In the genomic region with DNA sequence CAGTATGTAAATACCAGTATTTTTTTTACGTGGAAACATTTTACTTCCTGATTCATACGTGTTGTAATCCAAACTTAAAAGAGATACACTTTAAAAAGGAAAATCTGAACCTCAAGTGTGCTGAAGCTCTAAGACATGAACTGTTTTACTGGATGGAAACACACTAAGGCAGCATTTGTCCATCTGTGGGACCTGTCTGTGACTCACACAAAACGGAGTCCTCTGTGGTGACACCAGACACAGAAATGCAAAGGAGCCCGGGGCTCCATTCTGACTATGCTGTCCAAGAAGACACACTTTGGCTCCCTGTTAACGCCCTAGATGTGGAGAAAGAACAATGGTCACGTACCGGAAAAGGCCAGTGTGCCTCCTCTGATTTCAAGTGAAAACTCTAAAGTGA, we compare ENCODE assay signal across 29 cellular contexts. TPM values are rescaled to one million over a fixed set of nuclear protein-coding genes. Genes with fewer than 3 reads are reported as not detected.
DNase-seq lines count a peak whose midpoint lies in the region; ATAC-seq, FAIRE-seq and TF ChIP-seq lines count a peak whose summit lies in the region.
"Had no signal": no experiment of that assay in that cellular context is flagged by ENCODE, and none has a peak within 500 bp of the region (broad histone marks: within the 10 kb centered on the region; RNA-seq: fewer than 3 reads in every experiment).

No MANE protein-coding gene starts in this region.

- H3K27ac ChIP-seq in C4-2B (peak overlapping the region; percentile 48; the same call in 1 of the 2 replicates), SK-N-MC (peak overlapping the region; percentile 70), coronary artery (peak overlapping the region in 1 of 2 donors; percentile 28), pancreas (peak overlapping the region in 2 of 4 donors; percentile 49 to 66), uterus (peak overlapping the region in 1 of 2 donors; percentile 46)

- H3K4me1 ChIP-seq in pancreas (peaks cover 0 to 10% (median 0%) of the 10 kb centered on the region in 3 donors), uterus (peaks cover 0 to 5% of the 10 kb centered on the region in 2 donors)

- no peaks in the 10 kb centered on the region for H3K36me3 Mint-ChIP-seq in activated T-helper 1 cell treated with anti-CD3 and anti-CD28 coated beads, Interleukin-12 subunit alpha, Interleukin-12 subunit beta, Interleukin-2, Interleukin-4 antibody, amounts not matched to agents 30 ng/mL and 10 ng/mL and 1 ng/mL, durations not matched to agents 14 hours and 24 hours and 36 hours (ENCODE audit: low read depth)
- H3K36me3 Mint-ChIP-seq: activated naive CD8-positive, alpha-beta T cell; stimulated activated effector memory CD8-positive, alpha-beta T cell treated with anti-CD3 and anti-CD28 coated beads, Interleukin-12 subunit alpha, Interleukin-12 subunit beta, amount 100 ng/mL, for 72 hours had no signal

- peak overlapping the region; percentile 67 for H3K4me3 ChIP-seq in SK-N-MC
- peak overlapping the region; percentile 31 for H3K4me3 ChIP-seq in coronary artery
- H3K4me3 ChIP-seq in pancreas = peak overlapping the region in 1 of 4 donors; percentile 7
- H3K4me3 ChIP-seq in uterus = no peak overlapping the region
- H3K4me3 ChIP-seq: thyroid gland had no signal

- ATAC-seq in pancreas (peak; percentile 22 to 47 (median 32)), HG03175 (IDR thresholded peaks at IDR 0.05; ENCODE audit: unreplicated experiment) (no peak)
- ATAC-seq: activated CD4-positive, CD25-positive, alpha-beta regulatory T cell treated with anti-CD3 and anti-CD28 coated beads, Interleukin-2, amount 50 U/mL, for 24 hours; activated T-cell treated with anti-CD3 and anti-CD28 coated beads, Interleukin-2, amount 50 U/mL, for 72 hours; stimulated activated effector memory CD8-positive, alpha-beta T cell treated with anti-CD3 and anti-CD28 coated beads, Interleukin-12 subunit alpha, Interleukin-12 subunit beta, amount 100 ng/mL, for 72 hours had no signal

- peaks cover 11% of the 10 kb centered on the region for H3K9me3 Mint-ChIP-seq in activated T-helper 1 cell treated with anti-CD3 and anti-CD28 coated beads, Interleukin-12 subunit alpha, Interleukin-12 subunit beta, Interleukin-2, Interleukin-4 antibody, amounts not matched to agents 30 ng/mL and 10 ng/mL and 1 ng/mL, durations not matched to agents 14 hours and 24 hours and 36 hours

- no peak overlapping the region for H3K4me3 Mint-ChIP-seq in activated T-helper 1 cell treated with anti-CD3 and anti-CD28 coated beads, Interleukin-12 subunit alpha, Interleukin-12 subunit beta, Interleukin-2, Interleukin-4 antibody, amounts not matched to agents 30 ng/mL and 10 ng/mL and 1 ng/mL, durations not matched to agents 14 hours and 24 hours and 36 hours
- H3K4me3 Mint-ChIP-seq: activated naive CD8-positive, alpha-beta T cell; activated T-cell treated with anti-CD3 and anti-CD28 coated beads, Interleukin-2, amount 50 U/mL, for 72 hours; endodermal cell; HFFc6; mesothelial cell of epicardium; nephron; stimulated activated effector memory CD8-positive, alpha-beta T cell treated with anti-CD3 and anti-CD28 coated beads, Interleukin-12 subunit alpha, Interleukin-12 subunit beta, amount 100 ng/mL, for 72 hours had no signal

- H3K9ac ChIP-seq in SK-N-MC (ENCODE audit: insufficient read length) = peak overlapping the region; percentile 54

- FAIRE-seq in pancreas (lab: Jason Lieb, UNC) = no peak

- H3K4me1 Mint-ChIP-seq in activated T-helper 1 cell treated with anti-CD3 and anti-CD28 coated beads, Interleukin-12 subunit alpha, Interleukin-12 subunit beta, Interleukin-2, Interleukin-4 antibody, amounts not matched to agents 30 ng/mL and 10 ng/mL and 1 ng/mL, durations not matched to agents 14 hours and 24 hours and 36 hours (ENCODE audit: low read depth) = no peaks in the 10 kb centered on the region
- H3K4me1 Mint-ChIP-seq: stimulated activated effector memory CD8-positive, alpha-beta T cell treated with anti-CD3 and anti-CD28 coated beads, Interleukin-12 subunit alpha, Interleukin-12 subunit beta, amount 100 ng/mL, for 72 hours had no signal

- intact Hi-C loops in pancreas (cut with DNase I) = no loop called here
- intact Hi-C loops in activated T-helper 1 cell treated with anti-CD3 and anti-CD28 coated beads, Interleukin-12 subunit alpha, Interleukin-12 subunit beta, Interleukin-2, Interleukin-4 antibody, amounts not matched to agents 30 ng/mL and 10 ng/mL and 1 ng/mL, durations not matched to agents 14 hours and 24 hours and 36 hours (cut with micrococcal nuclease) = no loop called here
- intact Hi-C loops in uterus (cut with DNase I; ENCODE audit: low total_unique reads) = no loop called here

- DNase-seq in SK-N-MC (ENCODE audit: low read depth, low spot score) (no peak), coronary artery (ENCODE audit: low spot score) (no peak), pancreas (no peak), DMS114 treated with DMSO at 0.1 percent for 48 hours (lab: John Stamatoyannopoulos, UW; ENCODE audit: unreplicated experiment) (no peak), uterus (no peak)
- DNase-seq in activated T-helper 1 cell treated with anti-CD3 and anti-CD28 coated beads, Interleukin-12 subunit alpha, Interleukin-12 subunit beta, Interleukin-2, Interleukin-4 antibody, amounts not matched to agents 30 ng/mL and 10 ng/mL and 1 ng/mL, durations not matched to agents 14 hours and 24 hours and 36 hours (ENCODE audit: low spot score) = no peak
- DNase-seq: activated CD8-positive, alpha-beta memory T cell treated with anti-CD3 and anti-CD28 coated beads for 24 hours; activated T-cell treated with anti-CD3 and anti-CD28 coated beads, Interleukin-2, amount 50 U/mL, for 72 hours; cerebellar nuclear complex; endodermal cell; HFFc6; hypothalamus; NCI-H1417 treated with DMSO at 0.1 percent for 48 hours; NCI-H2171 treated with DMSO at 0.1 percent for 48 hours; NCI-H748 treated with DMSO at 0.1 percent for 48 hours; T-helper 9 cell had no signal

- H3K36me3 ChIP-seq in SK-N-MC (ENCODE audit: insufficient read depth, low read length) (no peaks in the 10 kb centered on the region), pancreas (no peaks in the 10 kb centered on the region), uterus (no peaks in the 10 kb centered on the region)
- H3K36me3 ChIP-seq: thyroid gland had no signal

- H3K27me3 ChIP-seq in pancreas = no peaks in the 10 kb centered on the region
- no peaks in the 10 kb centered on the region for H3K27me3 ChIP-seq in uterus
- H3K27me3 ChIP-seq: thyroid gland had no signal

- WGBS in pancreas, 2 donors = 45 to 46% methylated on average over 7 of the region's 7 CpGs

- H3K27me3 Mint-ChIP-seq in activated T-helper 1 cell treated with anti-CD3 and anti-CD28 coated beads, Interleukin-12 subunit alpha, Interleukin-12 subunit beta, Interleukin-2, Interleukin-4 antibody, amounts not matched to agents 30 ng/mL and 10 ng/mL and 1 ng/mL, durations not matched to agents 14 hours and 24 hours and 36 hours (ENCODE audit: insufficient read depth) = no peaks in the 10 kb centered on the region
- H3K27me3 Mint-ChIP-seq: activated naive CD8-positive, alpha-beta T cell had no signal

- H3K27ac Mint-ChIP-seq in activated T-helper 1 cell treated with anti-CD3 and anti-CD28 coated beads, Interleukin-12 subunit alpha, Interleukin-12 subunit beta, Interleukin-2, Interleukin-4 antibody, amounts not matched to agents 30 ng/mL and 10 ng/mL and 1 ng/mL, durations not matched to agents 14 hours and 24 hours and 36 hours = no peak overlapping the region
- H3K27ac Mint-ChIP-seq: activated naive CD8-positive, alpha-beta T cell; activated T-cell treated with anti-CD3 and anti-CD28 coated beads, Interleukin-2, amount 50 U/mL, for 72 hours; endodermal cell; HFFc6; mesothelial cell of epicardium; stimulated activated effector memory CD8-positive, alpha-beta T cell treated with anti-CD3 and anti-CD28 coated beads, Interleukin-12 subunit alpha, Interleukin-12 subunit beta, amount 100 ng/mL, for 72 hours had no signal

- TF ChIP-seq POLR2A in uterus (IDR thresholded peaks at IDR 0.05) = no peak

- H3K9me3 ChIP-seq in SK-N-MC (ENCODE audit: low read depth, low read length) = no peaks in the 10 kb centered on the region
- no peaks in the 10 kb centered on the region for H3K9me3 ChIP-seq in pancreas
- H3K9me3 ChIP-seq in uterus = no peaks in the 10 kb centered on the region
- H3K9me3 ChIP-seq: thyroid gland had no signal

- TF ChIP-seq CTCF in C4-2B (conservative IDR thresholded peaks at IDR 0.05) (no peak), coronary artery (IDR thresholded peaks at IDR 0.05) (no peak), pancreas (IDR thresholded peaks at IDR 0.05) (no peak), uterus (IDR thresholded peaks at IDR 0.05) (no peak)

RNA-seq across cellular contexts. Expression of gene RNF133, which starts 23.9 kb away (rescaled TPM):
- total RNA-seq in pancreas (1 to 10 TPM in 2 of 6 donors, under 1 TPM in 4; 0.52 to 1.4 (median 0.86) TPM), uterus (1 to 10 TPM in 3 of 4 donors, not detected in 1; 1.5 to 6.9 (median 3.8) TPM)
- polyA plus RNA-seq in pancreas = under 1 TPM in 1 of 2 donors, not detected in 1; 0.07 TPM
- total RNA-seq in activated T-helper 1 cell treated with anti-CD3 and anti-CD28 coated beads, Interleukin-12 subunit alpha, Interleukin-12 subunit beta, Interleukin-2, Interleukin-4 antibody, amounts not matched to agents 30 ng/mL and 10 ng/mL and 1 ng/mL, durations not matched to agents 14 hours and 24 hours and 36 hours = not detected in 2 replicates
- total RNA-seq: activated T-cell treated with anti-CD3 and anti-CD28 coated beads, Interleukin-2, amount 50 U/mL, for 72 hours; G401; HFFc6; HT-29; kidney epithelial cell; LHCN-M2 had no signal
- polyA plus RNA-seq: AG04450 had no signal

RNA-seq across cellular contexts. Expression of gene RNF148, which starts 27.7 kb away (rescaled TPM):
- total RNA-seq in pancreas (1 to 10 TPM in 4 of 6 donors, under 1 TPM in 2; 0.67 to 1.7 (median 1.2) TPM), uterus (1 to 10 TPM; 3.4 to 7.4 (median 4.8) TPM)
- under 1 TPM; 0.28 to 0.34 TPM for polyA plus RNA-seq in pancreas
- total RNA-seq in activated T-helper 1 cell treated with anti-CD3 and anti-CD28 coated beads, Interleukin-12 subunit alpha, Interleukin-12 subunit beta, Interleukin-2, Interleukin-4 antibody, amounts not matched to agents 30 ng/mL and 10 ng/mL and 1 ng/mL, durations not matched to agents 14 hours and 24 hours and 36 hours = not detected in 2 replicates
- total RNA-seq: activated T-cell treated with anti-CD3 and anti-CD28 coated beads, Interleukin-2, amount 50 U/mL, for 72 hours; G401; HFFc6; LHCN-M2; mesothelial cell of epicardium had no signal
- polyA plus RNA-seq: AG04450 had no signal

Comparison
In these comparisons a context has a peak if more than half of its experiments do, and no peak if none do; other contexts are left out.
1. H3K4me3 ChIP-seq: peak in SK-N-MC (single experiment) and coronary artery (single experiment); none in uterus (0 of 2).